In genomic region chr14:105474478-105475268, GRCh38 we compare ENCODE assay signal across 8 cellular contexts. TPM values are rescaled to one million over a fixed set of nuclear protein-coding genes. Genes with fewer than 3 reads are reported as not detected.
DNase-seq lines count a peak whose midpoint lies in the region; ATAC-seq and TF ChIP-seq lines count a peak whose summit lies in the region.

Gene CRIP2 (plus strand): TSS chr14:105474821. CDS start chr14:105474863, 42 bp downstream.

- peaks cover 2% of the 10 kb centered on the region for H3K36me3 Mint-ChIP-seq in CD8-positive, alpha-beta T cell
- no peaks in the 10 kb centered on the region for H3K36me3 Mint-ChIP-seq in T-cell

- CTCF ChIA-PET in CD8-positive, alpha-beta T cell (lab: Charles Lee), result interaction anchor here (1.0 kb wide), 1 partner anchor 16 kb away, joined by 6 read pairs; no protein-coding TSS in a partner anchor
- CTCF ChIA-PET in T-cell (lab: Charles Lee), result interaction anchor here in 1 of 2 donors (0.7 kb wide), 1 partner anchor 15 kb away, joined by 3 read pairs; no protein-coding TSS in a partner anchor

- H3K4me3 Mint-ChIP-seq in CD8-positive, alpha-beta T cell, result peak within 1 kb of the TSS; percentile 70
- peak within 1 kb of the TSS; percentile 64 to 75 (median 71) for H3K4me3 Mint-ChIP-seq in T-cell

- POLR2A ChIA-PET in CD8-positive, alpha-beta T cell (lab: Charles Lee), result no interaction called here
- POLR2A ChIA-PET in T-cell (lab: Charles Lee), result interaction anchor here in 1 of 2 donors (0.6 kb wide), 1 partner anchor 12 kb away, joined by 3 read pairs; the partner anchor contains the start of gene CRIP1

- 1% methylated on average over 70 to 118 of the region's 118 CpGs for WGBS in lung, 2 donors

- H3K4me1 ChIP-seq in CD8-positive, alpha-beta T cell (ENCODE audit: insufficient read depth, low read length), result peaks cover 47% of the 10 kb centered on the region
- peaks cover 4 to 20% of the 10 kb centered on the region in 2 donors for H3K4me1 ChIP-seq in lung (ENCODE audit: control insufficient read depth in 2 of 2, insufficient read depth in 2 of 2, low read length in 2 of 2)

- ATAC-seq in CD8-positive, alpha-beta T cell, result peak; percentile 24
- peak; percentile 40 for ATAC-seq in HG02759 (IDR thresholded peaks at IDR 0.05; ENCODE audit: unreplicated experiment)
- ATAC-seq in T-cell (replicated peaks in 1 of 4), result peak; percentile 25 to 43 (median 34)
- peak; percentile 30 for ATAC-seq in lung (ENCODE audit: insufficient read depth, low FRiP score)
- no peak for ATAC-seq in HG03442 (IDR thresholded peaks at IDR 0.05; ENCODE audit: unreplicated experiment)
- no peak for ATAC-seq in HG02981 (IDR thresholded peaks at IDR 0.05; ENCODE audit: unreplicated experiment)

- no peak for TF ChIP-seq CTCF in CD8-positive, alpha-beta T cell (IDR thresholded peaks at IDR 0.05)
- TF ChIP-seq CTCF in lung (IDR thresholded peaks at IDR 0.05; ENCODE audit: control extremely low read depth, extremely low read depth), result no peak

- no peaks in the 10 kb centered on the region for H3K36me3 ChIP-seq in CD8-positive, alpha-beta T cell (ENCODE audit: insufficient read depth, low read length)
- H3K36me3 ChIP-seq in lung (ENCODE audit: control insufficient read depth in 2 of 2, insufficient read depth in 2 of 2, low read length in 2 of 2), result peaks cover 0 to 9% of the 10 kb centered on the region in 2 donors

- no peaks in the 10 kb centered on the region for H3K9me3 Mint-ChIP-seq in CD8-positive, alpha-beta T cell
- no peaks in the 10 kb centered on the region for H3K9me3 Mint-ChIP-seq in T-cell

- no peaks in the 10 kb centered on the region for H3K27me3 ChIP-seq in CD8-positive, alpha-beta T cell (ENCODE audit: insufficient read depth, low read length)
- H3K27me3 ChIP-seq in lung (ENCODE audit: control insufficient read depth, insufficient read depth), result no peaks in the 10 kb centered on the region

- intact Hi-C loops in CD8-positive, alpha-beta T cell (cut with DNase I, micrococcal nuclease), result loop anchor here (2.0 to 5.0 kb wide), 3 partner anchors 16 to 382 kb away; partner anchors contain the start of gene TEDC1 (in 1 of the 2)

- peaks cover 3% of the 10 kb centered on the region for H3K27me3 Mint-ChIP-seq in CD8-positive, alpha-beta T cell (ENCODE audit: low read depth)
- H3K27me3 Mint-ChIP-seq in T-cell, result peaks cover 0 to 3% of the 10 kb centered on the region in 2 donors

- H3K27ac ChIP-seq in CD8-positive, alpha-beta T cell (ENCODE audit: low read depth, low read length), result no peak within 1 kb of the TSS
- H3K27ac ChIP-seq in lung (ENCODE audit: low read depth in 1 of 2, low read length in 1 of 2), result peak within 1 kb of the TSS; percentile 96 to 100
- peak within 1 kb of the TSS; percentile 84 for H3K27ac ChIP-seq in temporal lobe (ENCODE audit: low read depth, low read length)

- peaks cover 20% of the 10 kb centered on the region for H3K4me1 Mint-ChIP-seq in CD8-positive, alpha-beta T cell (ENCODE audit: low read depth)
- H3K4me1 Mint-ChIP-seq in T-cell, result peaks cover 9 to 19% (median 14%) of the 10 kb centered on the region in 3 donors

- no peaks in the 10 kb centered on the region for H3K9me3 ChIP-seq in CD8-positive, alpha-beta T cell (ENCODE audit: low read length)
- no peaks in the 10 kb centered on the region for H3K9me3 ChIP-seq in lung (ENCODE audit: control insufficient read depth in 2 of 2, insufficient read depth in 1 of 2, low read length in 1 of 2)

- peak within 1 kb of the TSS; percentile 53 for H3K4me3 ChIP-seq in CD8-positive, alpha-beta T cell (ENCODE audit: low read depth, low read length)
- peak within 1 kb of the TSS; percentile 75 for H3K4me3 ChIP-seq in lung

- DNase-seq in CD8-positive, alpha-beta T cell, result peak in 2 of 7 experiments; percentile 31 to 44
- DNase-seq in T-cell (peak in 4 of 34 experiments; percentile 35 to 54 (median 42)), lung (ENCODE audit: low spot score) (no peak)
- DNase-seq in effector CD8-positive, alpha-beta T cell (lab: John Stamatoyannopoulos, UW), result peak; percentile 41

- H3K27ac Mint-ChIP-seq in CD8-positive, alpha-beta T cell, result no peak within 1 kb of the TSS
- no peak within 1 kb of the TSS for H3K27ac Mint-ChIP-seq in T-cell

RNA-seq across cellular contexts. Expression of gene CRIP2, which starts in this region (rescaled TPM):
- 10 to 100 TPM; 17.1 to 20.7 TPM for total RNA-seq in CD8-positive, alpha-beta T cell
- total RNA-seq in T-cell, result 10 to 100 TPM in 4 of 5 donors, 1 to 10 TPM in 1; 6.4 to 38.7 (median 19.7) TPM
- 100 to 1,000 TPM; 135 to 267 TPM for total RNA-seq in lung
- polyA plus RNA-seq in lung, result 100 to 1,000 TPM; 194 to 216 TPM
- total RNA-seq in temporal lobe, result 94.9 TPM

Comparison
In these comparisons a context has a peak if more than half of its experiments do, and no peak if none do; other contexts are left out.
1. ATAC-seq: peak in CD8-positive, alpha-beta T cell (single experiment), HG02759 (single experiment), T-cell (4 of 4) and lung (single experiment); none in HG03442 (single experiment) and HG02981 (single experiment).